Comparison of ENCODE assay signal across 10 cellular contexts in the genomic region with DNA sequence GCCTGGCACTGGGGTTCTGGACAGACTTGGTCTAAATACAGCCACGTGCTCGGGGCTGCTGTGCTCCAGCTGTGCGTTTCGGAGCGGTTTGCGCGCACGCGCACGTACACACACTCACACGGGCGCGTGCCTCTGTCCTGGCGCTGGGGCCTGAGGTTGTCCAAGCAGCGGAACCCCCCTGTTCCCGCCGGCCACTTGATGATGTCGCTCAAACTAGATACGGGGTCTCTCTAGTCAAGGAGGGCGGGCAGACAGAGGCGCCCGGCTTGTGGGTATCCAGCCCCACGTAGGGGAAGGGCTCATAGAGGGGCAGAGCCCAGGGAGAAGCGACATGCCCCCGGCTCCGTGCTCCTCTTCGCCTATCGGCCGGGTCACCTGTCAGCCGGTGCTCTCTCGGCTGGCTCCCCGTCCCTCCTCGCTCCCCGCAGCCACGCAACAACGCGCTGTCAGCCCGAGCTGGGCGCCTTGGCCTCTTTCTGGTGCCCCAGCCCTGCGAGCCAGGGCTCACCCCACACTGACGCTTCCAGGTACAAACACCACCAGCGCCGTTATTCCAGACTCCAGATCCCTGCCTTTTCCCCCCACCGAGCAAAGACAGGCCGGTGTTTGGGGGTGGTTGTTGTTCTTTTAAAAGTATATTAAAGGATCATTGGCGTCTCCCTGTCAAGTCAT. TPM values are rescaled to one million over a fixed set of nuclear protein-coding genes. Genes with fewer than 3 reads are reported as not detected.
DNase-seq lines count a peak whose midpoint lies in the region; ATAC-seq, FAIRE-seq and TF ChIP-seq lines count a peak whose summit lies in the region.
"Had no signal": no experiment of that assay in that cellular context is flagged by ENCODE, and none has a peak within 500 bp of the region (broad histone marks: within the 10 kb centered on the region; RNA-seq: fewer than 3 reads in every experiment).

No MANE protein-coding gene starts in this region.

- no peaks in the 10 kb centered on the region for H3K9me3 Mint-ChIP-seq in activated T-cell treated with anti-CD3 and anti-CD28 coated beads, Interleukin-2, amount 50 U/mL, for 24 hours

- no peak for TF ChIP-seq CTCF in bronchial epithelial cell (IDR thresholded peaks at IDR 0.05; ENCODE audit: insufficient read depth, low read length, severe bottlenecking)

- ATAC-seq in left lobe of liver (peak; percentile 20), GM21576 (IDR thresholded peaks at IDR 0.05; ENCODE audit: unreplicated experiment) (no peak)

- H3K4me3 Mint-ChIP-seq in activated T-cell treated with anti-CD3 and anti-CD28 coated beads, Interleukin-2, amount 50 U/mL, for 24 hours = peak overlapping the region; percentile 23

- DNase-seq in activated T-cell treated with anti-CD3 and anti-CD28 coated beads, Interleukin-2, amount 50 U/mL, for 24 hours = no peak
- DNase-seq in activated T-cell treated with anti-CD3 and anti-CD28 coated beads for 4 hours (no peak), bronchial epithelial cell (ENCODE audit: low read depth) (no peak), left lobe of liver (ENCODE audit: low spot score) (no peak), GF-D8 (lab: John Stamatoyannopoulos, UW) (no peak)
- no peak for DNase-seq in stimulated activated CD4-positive, alpha-beta T cell treated with anti-CD3 and anti-CD28 coated beads, Interleukin-2, amount 100 ng/mL, for 24 hours

- H3K27me3 Mint-ChIP-seq in activated T-cell treated with anti-CD3 and anti-CD28 coated beads, Interleukin-2, amount 50 U/mL, for 24 hours = peaks cover 94% of the 10 kb centered on the region

- H3K27ac ChIP-seq in temporal lobe (ENCODE audit: low read depth, low read length) = peak overlapping the region; percentile 3

- H3K36me3 ChIP-seq in bronchial epithelial cell (ENCODE audit: control insufficient read depth, insufficient read depth, low read length) = no peaks in the 10 kb centered on the region

- no peaks in the 10 kb centered on the region for H3K36me3 Mint-ChIP-seq in activated T-cell treated with anti-CD3 and anti-CD28 coated beads, Interleukin-2, amount 50 U/mL, for 24 hours (ENCODE audit: low read depth)

- peaks cover 8% of the 10 kb centered on the region for H3K27me3 ChIP-seq in bronchial epithelial cell (ENCODE audit: control insufficient read depth, insufficient read depth, low read length)

- H3K27ac Mint-ChIP-seq in activated T-cell treated with anti-CD3 and anti-CD28 coated beads, Interleukin-2, amount 50 U/mL, for 24 hours = peak overlapping the region; percentile 48

- H3K4me1 Mint-ChIP-seq in activated T-cell treated with anti-CD3 and anti-CD28 coated beads, Interleukin-2, amount 50 U/mL, for 24 hours (ENCODE audit: low read depth) = peaks cover 32% of the 10 kb centered on the region

- FAIRE-seq in bronchial epithelial cell (lab: Jason Lieb, UNC) = no peak
- FAIRE-seq: endometrium had no signal

- H3K4me3 ChIP-seq in bronchial epithelial cell (ENCODE audit: low read depth, low read length) = peak overlapping the region; percentile 25

RNA-seq across cellular contexts. Expression of a gene that starts 8.8 kb away (rescaled TPM):
- total RNA-seq in bronchial epithelial cell (0.26 and 1.1 TPM in 2 replicates), left lobe of liver (1.8 TPM), temporal lobe (50.4 TPM)
- total RNA-seq: OCI-LY7 had no signal

RNA-seq across cellular contexts. Expression of a gene that starts 10.8 kb away (rescaled TPM):
- total RNA-seq in bronchial epithelial cell (1.6 TPM in 1 of 2 replicates, not detected in the other), left lobe of liver (10.2 TPM), temporal lobe (36.1 TPM)
- total RNA-seq: OCI-LY7 had no signal

Comparison
In these comparisons a context has a peak if more than half of its experiments do, and no peak if none do; other contexts are left out.
1. RNA of a gene that starts 8.8 kb away (total RNA-seq): 50.4 TPM in temporal lobe (single experiment); 1.8 TPM in left lobe of liver (single experiment) and 0.26 to 1.1 TPM in bronchial epithelial cell; every median in the first group is over 10 times any median in the second.